Comparison of ENCODE assay signal across 1 cellular context in the genomic region with DNA sequence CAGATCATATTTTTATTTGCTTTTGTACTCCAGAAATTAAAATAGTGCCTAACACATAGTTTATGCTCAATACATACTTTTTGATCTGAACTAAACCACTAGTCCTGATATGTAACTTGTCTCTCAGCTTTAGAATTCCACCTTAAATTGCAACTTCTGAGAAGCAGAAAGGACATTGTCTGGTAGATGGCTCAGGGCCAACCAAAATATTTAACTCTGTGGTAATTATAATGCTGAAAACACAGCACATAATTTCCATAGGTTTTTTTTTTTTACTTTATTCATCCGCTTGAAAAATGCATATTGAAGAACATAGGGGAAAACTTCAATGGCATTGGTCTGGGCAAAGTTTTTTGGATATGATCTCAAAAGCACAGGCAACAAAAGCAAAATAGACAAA.
TF ChIP-seq lines count a peak whose summit lies in the region.

No MANE protein-coding gene starts in this region.

TF ChIP-seq in HCT116, 20 proteins besides CTCF, POLR2A, EP300 and RAD21:
- TF ChIP-seq JUND (IDR thresholded peaks at IDR 0.05) (no peak), ZFX (IDR thresholded peaks at IDR 0.05) (no peak), FOSL1 (IDR thresholded peaks at IDR 0.05; ENCODE audit: low read depth) (no peak), TCF7L2 (IDR thresholded peaks at IDR 0.05; ENCODE audit: borderline replicate concordance, extremely low read depth, insufficient read depth, insufficient read length) (no peak), SRF (IDR thresholded peaks at IDR 0.05; ENCODE audit: low read depth) (no peak), ELF1 (IDR thresholded peaks at IDR 0.05; ENCODE audit: borderline replicate concordance, low read depth) (no peak), REST (IDR thresholded peaks at IDR 0.05; ENCODE audit: low read depth) (no peak), ZBTB33 (IDR thresholded peaks at IDR 0.05; ENCODE audit: extremely low read depth, insufficient replicate concordance, low read length) (no peak), POLR2AphosphoS5 (IDR thresholded peaks at IDR 0.05; ENCODE audit: low read depth, low read length) (no peak), CBX3 (IDR thresholded peaks at IDR 0.05; ENCODE audit: low read depth) (no peak), ATF3 (IDR thresholded peaks at IDR 0.05) (no peak)
